9 cellular contexts compared by ENCODE assay signal in the genomic region with DNA sequence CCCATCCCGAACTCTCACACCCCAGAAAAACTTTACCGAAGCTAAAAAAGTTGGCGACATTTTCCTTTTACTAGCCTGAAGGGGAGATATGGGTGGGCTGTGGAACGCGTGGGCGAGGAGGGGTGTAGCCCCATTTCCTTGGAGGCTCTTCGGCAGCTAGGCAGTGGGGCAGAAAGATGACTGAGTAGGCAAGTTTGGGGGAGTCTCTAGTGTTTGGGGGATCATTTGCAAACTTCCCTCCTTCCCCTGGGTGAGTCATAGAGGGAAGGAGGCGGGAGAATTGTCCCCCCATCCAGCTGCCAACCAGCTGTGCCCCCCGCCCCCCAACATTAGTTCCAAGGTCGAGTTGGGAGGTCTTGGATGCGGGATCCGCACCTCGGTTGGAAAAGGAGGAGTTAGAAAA. TPM values are rescaled to one million over a fixed set of nuclear protein-coding genes. Genes with fewer than 3 reads are reported as not detected.
DNase-seq lines count a peak whose midpoint lies in the region; ATAC-seq, FAIRE-seq and TF ChIP-seq lines count a peak whose summit lies in the region.
"Had no signal": no experiment of that assay in that cellular context is flagged by ENCODE, and none has a peak within 500 bp of the region (broad histone marks: within the 10 kb centered on the region; RNA-seq: fewer than 3 reads in every experiment).

No MANE protein-coding gene starts in this region.

- peaks cover 42 to 70% (median 54%) of the 10 kb centered on the region in 10 experiments for H3K4me1 ChIP-seq in BLaER1 treated with 17β-estradiol and CSF1 and Interleukin-3, amounts not matched to agents 10 nM and 100 nM
- H3K4me1 ChIP-seq in Karpas-422 (ENCODE audit: low read length): peaks cover 35% of the 10 kb centered on the region
- H3K4me1 ChIP-seq in muscle layer of colon (ENCODE audit: insufficient read depth, low read length): peaks cover 22% of the 10 kb centered on the region

- H3K27ac ChIP-seq in BLaER1 treated with 17β-estradiol and CSF1 and Interleukin-3, amounts not matched to agents 10 nM and 100 nM: peak overlapping the region in 6 of 11 experiments; percentile 17 to 56 (median 30); a peak in 6 of 22 replicates
- H3K27ac ChIP-seq in Karpas-422 (ENCODE audit: low read length) (no peak overlapping the region), muscle layer of colon (ENCODE audit: low read depth, low read length) (peak overlapping the region; percentile 63)

- H3K27ac Mint-ChIP-seq in chondrocyte (ENCODE audit: unreplicated experiment): peak overlapping the region; percentile 85

- TF ChIP-seq CTCF in chondrocyte (IDR thresholded peaks at IDR 0.05) (no peak), D721Med (IDR thresholded peaks at IDR 0.05; ENCODE audit: insufficient read depth, missing control alignments) (no peak)

- no peaks in the 10 kb centered on the region for H3K27me3 Mint-ChIP-seq in chondrocyte (ENCODE audit: low read depth)

- H3K4me3 ChIP-seq in BLaER1 treated with 17β-estradiol and CSF1 and Interleukin-3, amounts not matched to agents 10 nM and 100 nM: peak overlapping the region; percentile 56 to 75 (median 69)
- H3K4me3 ChIP-seq in Karpas-422 (ENCODE audit: low read length) (peak overlapping the region; percentile 74), muscle layer of colon (ENCODE audit: low read depth in 1 of 2, low read length in 2 of 2) (peak overlapping the region; percentile 74 to 76)

- H2AFZ ChIP-seq in Karpas-422 (ENCODE audit: low read length): peak overlapping the region; percentile 85; the same call in 1 of the 2 replicates

- FAIRE-seq in D721Med (lab: Jason Lieb, UNC): no peak

- H3K79me2 ChIP-seq in Karpas-422 (ENCODE audit: low read length): no peaks in the 10 kb centered on the region

- H3K9me2 ChIP-seq in Karpas-422 (replicated peaks; ENCODE audit: insufficient read depth, low read length): no peaks in the 10 kb centered on the region

- H4K20me1 ChIP-seq in BLaER1 treated with 17β-estradiol and CSF1 and Interleukin-3, amounts not matched to agents 10 nM and 100 nM: peaks cover 0 to 16% (median 0%) of the 10 kb centered on the region in 11 experiments; a peak in 6 of 22 replicates
- no peaks in the 10 kb centered on the region for H4K20me1 ChIP-seq in Karpas-422 (ENCODE audit: insufficient read depth, low read depth, low read length)

- H3K4me2 ChIP-seq in BLaER1 treated with 17β-estradiol and CSF1 and Interleukin-3, amounts not matched to agents 10 nM and 100 nM: peak overlapping the region; percentile 89 to 100 (median 99)
- peak overlapping the region; percentile 98 for H3K4me2 ChIP-seq in Karpas-422 (ENCODE audit: low read depth, low read length, poor library complexity, severe bottlenecking)

- peak overlapping the region; percentile 95 for H3K4me3 Mint-ChIP-seq in chondrocyte (ENCODE audit: unreplicated experiment)

- H3K27me3 ChIP-seq in BLaER1 treated with 17β-estradiol and CSF1 and Interleukin-3, amounts not matched to agents 10 nM and 100 nM: peaks cover 7 to 22% (median 18%) of the 10 kb centered on the region in 11 experiments
- no peaks in the 10 kb centered on the region for H3K27me3 ChIP-seq in Karpas-422 (ENCODE audit: low read length)
- H3K27me3 ChIP-seq in muscle layer of colon (ENCODE audit: control insufficient read depth in 1 of 2, insufficient read depth in 2 of 2, low read length in 2 of 2): peaks cover 0 to 15% of the 10 kb centered on the region in 2 donors

- peak; percentile 64 for DNase-seq in Karpas-422
- DNase-seq in chondrocyte (ENCODE audit: low spot score): no peak
- DNase-seq in D721Med (ENCODE audit: insufficient read length, low spot score): no peak
- no peak for DNase-seq in mesenteric fat pad (ENCODE audit: low spot score)

- H3K4me1 Mint-ChIP-seq in chondrocyte (ENCODE audit: low read depth): peaks cover 40% of the 10 kb centered on the region

- no peaks in the 10 kb centered on the region for H3K36me3 Mint-ChIP-seq in chondrocyte (ENCODE audit: low read depth)

- ATAC-seq in GM21528 (IDR thresholded peaks at IDR 0.05; ENCODE audit: low FRiP score, unreplicated experiment): no peak
- ATAC-seq in GM21423 (IDR thresholded peaks at IDR 0.05; ENCODE audit: unreplicated experiment): no peak

- H3K9ac ChIP-seq in BLaER1 treated with 17β-estradiol and CSF1 and Interleukin-3, amounts not matched to agents 10 nM and 100 nM: peak overlapping the region; percentile 54 to 76 (median 71)
- H3K9ac ChIP-seq in Karpas-422 (ENCODE audit: low read length) (peak overlapping the region; percentile 83), muscle layer of colon (ENCODE audit: low read length) (peak overlapping the region; percentile 19)

- no peaks in the 10 kb centered on the region for H3K9me3 Mint-ChIP-seq in chondrocyte (ENCODE audit: low read depth)

- H3K9me3 ChIP-seq in BLaER1 treated with 17β-estradiol and CSF1 and Interleukin-3, amounts not matched to agents 10 nM and 100 nM (replicated peaks in 1 of 11): no peaks in the 10 kb centered on the region
- H3K9me3 ChIP-seq in Karpas-422 (ENCODE audit: low read length) (no peaks in the 10 kb centered on the region), muscle layer of colon (ENCODE audit: low read length) (no peaks in the 10 kb centered on the region)

- H3K36me3 ChIP-seq in BLaER1 treated with 17β-estradiol and CSF1 and Interleukin-3, amounts not matched to agents 10 nM and 100 nM: no peaks in the 10 kb centered on the region
- H3K36me3 ChIP-seq in Karpas-422 (ENCODE audit: insufficient read depth, low read length) (no peaks in the 10 kb centered on the region), muscle layer of colon (ENCODE audit: insufficient read depth, low read length) (no peaks in the 10 kb centered on the region)

RNA-seq across cellular contexts. Expression of a gene that starts 2.3 kb away (rescaled TPM):
- total RNA-seq in Karpas-422 (2014; rRNA removed; shearing (Covaris generic); ENCODE audit: low replicate concordance): 1.9 and 9.3 TPM in 2 replicates
- total RNA-seq in chondrocyte (6.2 to 8.3 TPM (median 6.8 TPM) in 3 replicates), mesenteric fat pad (0.13 TPM)

RNA-seq across cellular contexts. Expression of a gene that starts 6.8 kb away (rescaled TPM):
- total RNA-seq in Karpas-422 (2014; rRNA removed; shearing (Covaris generic); ENCODE audit: low replicate concordance): 14.3 and 17.9 TPM in 2 replicates
- total RNA-seq in chondrocyte: 0.77 to 8.5 TPM (median 8.4 TPM) in 3 replicates
- not detected for total RNA-seq in mesenteric fat pad

RNA-seq across cellular contexts. Expression of a gene that starts 17.8 kb away (rescaled TPM):
- total RNA-seq in Karpas-422 (2014; rRNA removed; shearing (Covaris generic); ENCODE audit: low replicate concordance): 6.7 and 12.3 TPM in 2 replicates
- total RNA-seq in chondrocyte (2.9 to 3.1 TPM in 2 of 3 replicates, not detected in the other), mesenteric fat pad (26.5 TPM)
- total RNA-seq: renal cortical epithelial cell had no signal

RNA-seq across cellular contexts. Expression of a gene that starts 26.0 kb away (rescaled TPM):
- total RNA-seq in Karpas-422 (2014; rRNA removed; shearing (Covaris generic); ENCODE audit: low replicate concordance): 204 and 260 TPM in 2 replicates
- total RNA-seq in chondrocyte: 176 to 350 TPM (median 331 TPM) in 3 replicates
- total RNA-seq in mesenteric fat pad: 145 TPM

RNA-seq across cellular contexts. Expression of a gene that starts 27.3 kb away (rescaled TPM):
- 0.11 TPM in 1 of 2 replicates, not detected in the other for total RNA-seq in Karpas-422 (2014; rRNA removed; shearing (Covaris generic); ENCODE audit: low replicate concordance)
- total RNA-seq in chondrocyte (not detected in 3 replicates), mesenteric fat pad (not detected)
- total RNA-seq: renal cortical epithelial cell had no signal

Comparison
In these comparisons a context has a peak if more than half of its experiments do, and no peak if none do; other contexts are left out.
1. H3K9ac ChIP-seq: peak in every context shown above with its lines; median percentile 83 in Karpas-422; 71 in BLaER1 treated with 17β-estradiol and CSF1 and Interleukin-3, amounts not matched to agents 10 nM and 100 nM; 19 in muscle layer of colon.